ENCODE assay signal across 21 cellular contexts in genomic region chr6:31350551-31350950, GRCh38.
A peak's percentile ranks its signal among the peaks of the same experiment; 100 is the strongest.
DNase-seq lines count a peak whose midpoint lies in the region; ATAC-seq and TF ChIP-seq lines count a peak whose summit lies in the region.
"Had no signal": no experiment of that assay in that cellular context is flagged by ENCODE, and none has a peak within 500 bp of the region (broad histone marks: within the 10 kb centered on the region; RNA-seq: fewer than 3 reads in every experiment).

No MANE protein-coding gene starts in this region.

- peaks cover 22% of the 10 kb centered on the region for H3K36me3 Mint-ChIP-seq in activated naive CD4-positive, alpha-beta T cell treated with anti-CD3 and anti-CD28 coated beads, Interleukin-2, amount 50 U/mL, for 24 hours
- H3K36me3 Mint-ChIP-seq in effector memory CD8-positive, alpha-beta T cell (ENCODE audit: insufficient read depth), result peaks cover 66% of the 10 kb centered on the region
- peaks cover 57% of the 10 kb centered on the region for H3K36me3 Mint-ChIP-seq in stimulated activated effector memory CD8-positive, alpha-beta T cell treated with anti-CD3 and anti-CD28 coated beads, Interleukin-12 subunit alpha, Interleukin-12 subunit beta, amount 100 ng/mL, for 72 hours

- H3K4me1 Mint-ChIP-seq in activated naive CD4-positive, alpha-beta T cell treated with anti-CD3 and anti-CD28 coated beads, Interleukin-2, amount 50 U/mL, for 24 hours, result peaks cover 67% of the 10 kb centered on the region
- H3K4me1 Mint-ChIP-seq in effector memory CD8-positive, alpha-beta T cell (ENCODE audit: low read depth in 2 of 2), result peaks cover 46 to 52% of the 10 kb centered on the region in 2 donors
- peaks cover 60% of the 10 kb centered on the region for H3K4me1 Mint-ChIP-seq in stimulated activated effector memory CD8-positive, alpha-beta T cell treated with anti-CD3 and anti-CD28 coated beads, Interleukin-12 subunit alpha, Interleukin-12 subunit beta, amount 100 ng/mL, for 72 hours

- no peak for ATAC-seq in effector memory CD8-positive, alpha-beta T cell (replicated peaks)
- ATAC-seq in stimulated activated effector memory CD8-positive, alpha-beta T cell treated with anti-CD3 and anti-CD28 coated beads, Interleukin-12 subunit alpha, Interleukin-12 subunit beta, amount 100 ng/mL, for 72 hours, result no peak
- ATAC-seq: HCT116, Panc1, psoas muscle had no signal

- TF ChIP-seq CTCF in GM13976 (IDR thresholded peaks at IDR 0.05; ENCODE audit: borderline replicate concordance, control extremely low read depth, extremely low read depth, insufficient read depth, missing control alignments), result no peak

- H3K27me3 Mint-ChIP-seq in activated naive CD4-positive, alpha-beta T cell treated with anti-CD3 and anti-CD28 coated beads, Interleukin-2, amount 50 U/mL, for 24 hours, result no peaks in the 10 kb centered on the region
- H3K27me3 Mint-ChIP-seq in effector memory CD8-positive, alpha-beta T cell, result no peaks in the 10 kb centered on the region
- H3K27me3 Mint-ChIP-seq: activated naive CD8-positive, alpha-beta T cell treated with anti-CD3 and anti-CD28 coated beads, Interleukin-2, amount 50 U/mL, for 24 hours had no signal

- no peak for DNase-seq in activated naive CD4-positive, alpha-beta T cell treated with anti-CD3 and anti-CD28 coated beads, Interleukin-2, amount 50 U/mL, for 16 hours
- DNase-seq in NAMALWA (ENCODE audit: low spot score) (peak; percentile 52), GM13976 (ENCODE audit: low spot score) (no peak), GM03348 (ENCODE audit: low spot score) (no peak)
- peak in 2 of 3 experiments; percentile 19 to 30 for DNase-seq in effector memory CD8-positive, alpha-beta T cell
- DNase-seq in stimulated activated effector memory CD8-positive, alpha-beta T cell treated with anti-CD3 and anti-CD28 coated beads, Interleukin-12 subunit alpha, Interleukin-12 subunit beta, amount 100 ng/mL, for 72 hours (ENCODE audit: low spot score in 2 of 2), result no peak
- no peak for DNase-seq in NK-92 treated with Interleukin-12 subunit alpha and Interleukin-12 subunit beta, amount 100 ng/mL, for 24 hours (lab: John Stamatoyannopoulos, UW)
- DNase-seq: ACHN; activated CD4-positive, alpha-beta memory T cell treated with anti-CD3 and anti-CD28 coated beads, Interleukin-2, amount 10 ng/mL, durations not matched to agents 7 days and 5 days; activated naive CD8-positive, alpha-beta T cell treated with anti-CD3 and anti-CD28 coated beads, Interleukin-2, amount 50 U/mL, for 24 hours; erythroblast; foreskin fibroblast; NCI-H1092; NCI-H2029 treated with DMSO at 0.1 percent for 48 hours; NCI-H226; psoas muscle; SJCRH30 had no signal

- in situ Hi-C loops in GM13976 (cut with MboI; ENCODE audit: low sequenced_read_pairs, unreplicated experiment), result loop anchor here (5.0 kb wide), 1 partner anchor 83 kb away; no protein-coding TSS in a partner anchor

- no peaks in the 10 kb centered on the region for H3K9me3 Mint-ChIP-seq in activated naive CD4-positive, alpha-beta T cell treated with anti-CD3 and anti-CD28 coated beads, Interleukin-2, amount 50 U/mL, for 24 hours
- H3K9me3 Mint-ChIP-seq in effector memory CD8-positive, alpha-beta T cell, result no peaks in the 10 kb centered on the region
- no peaks in the 10 kb centered on the region for H3K9me3 Mint-ChIP-seq in stimulated activated effector memory CD8-positive, alpha-beta T cell treated with anti-CD3 and anti-CD28 coated beads, Interleukin-12 subunit alpha, Interleukin-12 subunit beta, amount 100 ng/mL, for 72 hours
- H3K9me3 Mint-ChIP-seq: activated CD4-positive, alpha-beta memory T cell treated with anti-CD3 and anti-CD28 coated beads, Interleukin-2, amount 10 ng/mL, durations not matched to agents 7 days and 5 days; activated naive CD8-positive, alpha-beta T cell treated with anti-CD3 and anti-CD28 coated beads, Interleukin-2, amount 50 U/mL, for 24 hours; activated T-helper 1 cell treated with anti-CD3 and anti-CD28 coated beads, Interleukin-12 subunit alpha, Interleukin-12 subunit beta, Interleukin-2, Interleukin-4 antibody, amounts not matched to agents 30 ng/mL and 10 ng/mL and 1 ng/mL, durations not matched to agents 14 hours and 24 hours and 36 hours had no signal

- H3K27ac Mint-ChIP-seq in activated naive CD4-positive, alpha-beta T cell treated with anti-CD3 and anti-CD28 coated beads, Interleukin-2, amount 50 U/mL, for 24 hours, result peak overlapping the region; percentile 67
- H3K27ac Mint-ChIP-seq in effector memory CD8-positive, alpha-beta T cell, result peak overlapping the region; percentile 100
- H3K27ac Mint-ChIP-seq in stimulated activated effector memory CD8-positive, alpha-beta T cell treated with anti-CD3 and anti-CD28 coated beads, Interleukin-12 subunit alpha, Interleukin-12 subunit beta, amount 100 ng/mL, for 72 hours, result peak overlapping the region; percentile 94
- H3K27ac Mint-ChIP-seq: activated CD4-positive, alpha-beta memory T cell treated with anti-CD3 and anti-CD28 coated beads, Interleukin-2, amount 10 ng/mL, durations not matched to agents 7 days and 5 days; activated naive CD8-positive, alpha-beta T cell treated with anti-CD3 and anti-CD28 coated beads, Interleukin-2, amount 50 U/mL, for 24 hours; activated T-helper 1 cell treated with anti-CD3 and anti-CD28 coated beads, Interleukin-12 subunit alpha, Interleukin-12 subunit beta, Interleukin-2, Interleukin-4 antibody, amounts not matched to agents 30 ng/mL and 10 ng/mL and 1 ng/mL, durations not matched to agents 14 hours and 24 hours and 36 hours had no signal

- no peak overlapping the region for H3K4me3 Mint-ChIP-seq in activated naive CD4-positive, alpha-beta T cell treated with anti-CD3 and anti-CD28 coated beads, Interleukin-2, amount 50 U/mL, for 24 hours
- H3K4me3 Mint-ChIP-seq in effector memory CD8-positive, alpha-beta T cell, result peak overlapping the region; percentile 90 to 97
- no peak overlapping the region for H3K4me3 Mint-ChIP-seq in stimulated activated effector memory CD8-positive, alpha-beta T cell treated with anti-CD3 and anti-CD28 coated beads, Interleukin-12 subunit alpha, Interleukin-12 subunit beta, amount 100 ng/mL, for 72 hours
- H3K4me3 Mint-ChIP-seq: activated CD4-positive, alpha-beta memory T cell treated with anti-CD3 and anti-CD28 coated beads, Interleukin-2, amount 10 ng/mL, durations not matched to agents 7 days and 5 days; activated naive CD8-positive, alpha-beta T cell treated with anti-CD3 and anti-CD28 coated beads, Interleukin-2, amount 50 U/mL, for 24 hours; activated T-helper 1 cell treated with anti-CD3 and anti-CD28 coated beads, Interleukin-12 subunit alpha, Interleukin-12 subunit beta, Interleukin-2, Interleukin-4 antibody, amounts not matched to agents 30 ng/mL and 10 ng/mL and 1 ng/mL, durations not matched to agents 14 hours and 24 hours and 36 hours had no signal

Comparison
In these comparisons a context has a peak if more than half of its experiments do, and no peak if none do; other contexts are left out.
1. H3K4me3 Mint-ChIP-seq: peak in effector memory CD8-positive, alpha-beta T cell (2 of 2); none in activated naive CD4-positive, alpha-beta T cell treated with anti-CD3 and anti-CD28 coated beads, Interleukin-2, amount 50 U/mL, for 24 hours (single experiment) and stimulated activated effector memory CD8-positive, alpha-beta T cell treated with anti-CD3 and anti-CD28 coated beads, Interleukin-12 subunit alpha, Interleukin-12 subunit beta, amount 100 ng/mL, for 72 hours (single experiment).
2. DNase-seq: peak in NAMALWA (single experiment) and effector memory CD8-positive, alpha-beta T cell (2 of 3); none in activated naive CD4-positive, alpha-beta T cell treated with anti-CD3 and anti-CD28 coated beads, Interleukin-2, amount 50 U/mL, for 16 hours (single experiment), stimulated activated effector memory CD8-positive, alpha-beta T cell treated with anti-CD3 and anti-CD28 coated beads, Interleukin-12 subunit alpha, Interleukin-12 subunit beta, amount 100 ng/mL, for 72 hours (0 of 2), GM13976 (single experiment), GM03348 (single experiment) and NK-92 treated with Interleukin-12 subunit alpha and Interleukin-12 subunit beta, amount 100 ng/mL, for 24 hours (single experiment).
3. Peak in every context shown above with its lines, with median percentiles within 50 percentile points of each other: H3K27ac Mint-ChIP-seq.